8 cellular contexts compared by ENCODE assay signal in genomic region chr18:13216092-13216582, GRCh38.
DNase-seq lines count a peak whose midpoint lies in the region; ATAC-seq and TF ChIP-seq lines count a peak whose summit lies in the region.

No MANE protein-coding gene starts in this region.

- H3K4me3 ChIP-seq in WI38 (ENCODE audit: low read depth, low read length): no peak overlapping the region

- in situ Hi-C loops in ACHN (cut with HindIII; ENCODE audit: low pct_ligation_motif_present, low pct_unique_long_range_greater_than_20kb, low sequenced_read_pairs): no loop called here

- peaks cover 77% of the 10 kb centered on the region for H3K27me3 Mint-ChIP-seq in central memory CD8-positive, alpha-beta T cell

- H3K27ac Mint-ChIP-seq in central memory CD8-positive, alpha-beta T cell (ENCODE audit: low read depth): no peak overlapping the region

- TF ChIP-seq CTCF in WI38 (IDR thresholded peaks at IDR 0.05; ENCODE audit: low read depth, low read length): peak; percentile 15; the same call in 1 of the 2 replicates

- peaks cover 7% of the 10 kb centered on the region for H3K4me1 Mint-ChIP-seq in central memory CD8-positive, alpha-beta T cell

- H3K36me3 Mint-ChIP-seq in central memory CD8-positive, alpha-beta T cell (ENCODE audit: insufficient read depth): peaks cover 5% of the 10 kb centered on the region

- peak overlapping the region; percentile 79 for H3K4me3 Mint-ChIP-seq in central memory CD8-positive, alpha-beta T cell

- ATAC-seq in GM18511 (IDR thresholded peaks at IDR 0.05; ENCODE audit: unreplicated experiment) (peak; percentile 60), HG02588 (IDR thresholded peaks at IDR 0.05; ENCODE audit: unreplicated experiment) (no peak)
- ATAC-seq in central memory CD8-positive, alpha-beta T cell (replicated peaks; ENCODE audit: extremely low read depth, poor library complexity, severe bottlenecking): peak; percentile 40

- no peaks in the 10 kb centered on the region for H3K9me3 Mint-ChIP-seq in central memory CD8-positive, alpha-beta T cell

- peak; percentile 50 for DNase-seq in ACHN
- peak; percentile 42 for DNase-seq in NCI-H2171 (lab: John Stamatoyannopoulos, UW)
- no peak for DNase-seq in central memory CD8-positive, alpha-beta T cell (ENCODE audit: low spot score in 2 of 2)
- peak; percentile 82 for DNase-seq in islet precursor cell
- peak; percentile 56 for DNase-seq in stimulated activated CD4-positive, alpha-beta T cell treated with anti-CD3 and anti-CD28 coated beads, Interleukin-1b, Interleukin-23, amount 100 ng/mL, for 48 hours

Comparison
In these comparisons a context has a peak if more than half of its experiments do, and no peak if none do; other contexts are left out.
1. DNase-seq: peak in ACHN (single experiment), NCI-H2171 (single experiment), islet precursor cell (single experiment) and stimulated activated CD4-positive, alpha-beta T cell treated with anti-CD3 and anti-CD28 coated beads, Interleukin-1b, Interleukin-23, amount 100 ng/mL, for 48 hours (single experiment); none in central memory CD8-positive, alpha-beta T cell (0 of 2).